11 cellular contexts compared by ENCODE assay signal in the genomic region with DNA sequence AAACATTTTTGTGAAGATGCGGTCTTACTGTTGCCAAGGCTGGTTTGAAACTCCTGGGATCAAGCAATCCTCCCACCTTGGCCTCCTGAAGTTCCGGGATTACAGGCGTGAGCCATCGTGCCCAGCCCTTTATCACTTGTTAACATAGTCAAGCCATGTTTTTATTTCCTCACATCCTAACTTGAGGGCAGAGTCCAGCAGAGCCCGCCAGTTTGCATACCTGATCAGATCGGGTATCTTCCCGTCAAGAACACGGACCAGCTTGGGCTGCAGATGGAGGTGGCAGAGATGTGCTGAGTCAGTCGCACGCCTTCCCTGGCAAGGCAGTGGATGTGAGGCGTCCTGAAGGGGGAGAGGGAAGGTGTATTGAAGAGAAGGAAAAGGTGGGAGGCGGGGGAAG.
"Had no signal": no experiment of that assay in that cellular context is flagged by ENCODE, and none has a peak within 500 bp of the region (broad histone marks: within the 10 kb centered on the region; RNA-seq: fewer than 3 reads in every experiment).

No MANE protein-coding gene starts in this region.

- H3K4me1 ChIP-seq: HAP-1 had no signal

- DNase-seq: GM23248, GOT3, H7, H9, HCEC 1CT, HFFc6 had no signal

- H3K36me3 ChIP-seq: HAP-1 had no signal

- H2AFZ ChIP-seq: GM23248, GM23338 had no signal

- H3K9ac ChIP-seq: GM23248 had no signal

- H3K27ac ChIP-seq: GM23248 had no signal

- H3K4me2 ChIP-seq: GM23338 had no signal

- ATAC-seq: GM23338, HCT116 had no signal

- H3K4me3 ChIP-seq: GM23248, GM23338, HAP-1 had no signal

- H3K9me3 ChIP-seq: HAP-1 had no signal

- FAIRE-seq: H1, H54 had no signal
